Comparison of ENCODE assay signal across 17 cellular contexts in the genomic region with DNA sequence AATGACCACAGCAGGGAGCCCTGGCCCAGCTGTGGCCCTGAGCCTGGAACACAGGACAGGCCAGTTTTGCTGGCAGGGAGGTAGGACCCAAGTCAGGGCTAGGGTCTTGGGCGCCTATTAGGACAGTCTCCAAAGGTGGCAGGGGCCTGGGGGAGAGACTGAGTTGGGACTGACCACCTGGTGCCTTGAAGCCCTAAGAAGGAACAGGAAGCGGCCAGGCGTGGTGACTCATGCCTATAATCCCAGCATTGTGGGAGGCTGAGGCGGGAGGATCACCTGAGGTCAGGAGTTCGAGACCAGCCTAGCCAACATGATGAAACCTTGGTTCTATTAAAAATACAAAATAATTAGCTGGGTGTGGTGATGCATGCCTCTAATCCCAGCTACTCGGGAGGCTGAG. TPM values are rescaled to one million over a fixed set of nuclear protein-coding genes. Genes with fewer than 3 reads are reported as not detected.
DNase-seq lines count a peak whose midpoint lies in the region; ATAC-seq and TF ChIP-seq lines count a peak whose summit lies in the region.
"Had no signal": no experiment of that assay in that cellular context is flagged by ENCODE, and none has a peak within 500 bp of the region (broad histone marks: within the 10 kb centered on the region; RNA-seq: fewer than 3 reads in every experiment).

No MANE protein-coding gene starts in this region.

- no peak for DNase-seq in activated naive CD4-positive, alpha-beta T cell treated with anti-CD3 and anti-CD28 coated beads, Interleukin-2, amount 10 ng/mL, durations not matched to agents 7 days and 5 days
- DNase-seq in activated naive CD4-positive, alpha-beta T cell treated with anti-CD3 and anti-CD28 coated beads, Interleukin-2, amount 50 U/mL, for 16 hours = no peak
- DNase-seq in OCI-LY7 (ENCODE audit: low spot score) (peak; percentile 29), mesenchymal stem cell (no peak), NCI-H526 treated with DMSO at 0.1 percent for 48 hours (lab: John Stamatoyannopoulos, UW) (no peak)
- DNase-seq in stimulated activated effector memory CD8-positive, alpha-beta T cell treated with anti-CD3 and anti-CD28 coated beads, Interleukin-12 subunit alpha, Interleukin-12 subunit beta, amount 100 ng/mL, for 72 hours (ENCODE audit: low spot score in 2 of 2) = no peak
- DNase-seq in natural killer cell treated with Interleukin-12 subunit alpha and Interleukin-12 subunit beta and Interleukin-15 and Interleukin-18, amount 100 ng/mL, for 72 hours (ENCODE audit: low spot score) = no peak
- DNase-seq: ACHN; Calu3; CD4-positive, CD25-positive, alpha-beta regulatory T cell; DMS79 had no signal

- no peak overlapping the region for H4K8ac ChIP-seq in mesenchymal stem cell (ENCODE audit: low read length)

- no peaks in the 10 kb centered on the region for H3K79me1 ChIP-seq in mesenchymal stem cell (replicated peaks; ENCODE audit: low read length, poor library complexity, severe bottlenecking)

- H2BK5ac ChIP-seq in mesenchymal stem cell (ENCODE audit: low read depth, low read length, poor library complexity, severe bottlenecking) = no peak overlapping the region

- H3K4me3 ChIP-seq in OCI-LY7 (ENCODE audit: low read depth, low read length, poor library complexity, severe bottlenecking) (no peak overlapping the region), mesenchymal stem cell (ENCODE audit: insufficient read depth in 1 of 2, low read depth in 1 of 2, low read length in 2 of 2) (no peak overlapping the region)
- H3K4me3 ChIP-seq: BLaER1 treated with 17β-estradiol and CSF1 and Interleukin-3, amounts not matched to agents 10 nM and 100 nM; GM12878; GM23338; HAP-1 had no signal

- H3K4me2 ChIP-seq in OCI-LY7 (ENCODE audit: low read length) (peak overlapping the region; percentile 48; the same call in 1 of the 2 replicates), mesenchymal stem cell (ENCODE audit: low read length, poor library complexity, severe bottlenecking) (no peak overlapping the region)
- H3K4me2 ChIP-seq: GM23338 had no signal

- H3K9me2 ChIP-seq in OCI-LY7 (ENCODE audit: insufficient read depth, low read length) = no peaks in the 10 kb centered on the region

- H3K79me2 ChIP-seq in OCI-LY7 (ENCODE audit: insufficient read depth, low read depth, low read length) = no peaks in the 10 kb centered on the region

- H3K18ac ChIP-seq in mesenchymal stem cell (ENCODE audit: low read depth in 1 of 2, low read length in 2 of 2) = no peak overlapping the region

- H3K27me3 Mint-ChIP-seq in activated naive CD4-positive, alpha-beta T cell treated with anti-CD3 and anti-CD28 coated beads, Interleukin-2, amount 10 ng/mL, durations not matched to agents 7 days and 5 days = peaks cover 65% of the 10 kb centered on the region
- peaks cover 16 to 29% of the 10 kb centered on the region in 2 donors for H3K27me3 Mint-ChIP-seq in natural killer cell treated with Interleukin-12 subunit alpha and Interleukin-12 subunit beta and Interleukin-15 and Interleukin-18, amount 100 ng/mL, for 72 hours

- H3K27ac Mint-ChIP-seq in activated naive CD4-positive, alpha-beta T cell treated with anti-CD3 and anti-CD28 coated beads, Interleukin-2, amount 10 ng/mL, durations not matched to agents 7 days and 5 days = peak overlapping the region; percentile 30
- H3K27ac Mint-ChIP-seq in stimulated activated effector memory CD8-positive, alpha-beta T cell treated with anti-CD3 and anti-CD28 coated beads, Interleukin-12 subunit alpha, Interleukin-12 subunit beta, amount 100 ng/mL, for 72 hours = peak overlapping the region; percentile 37
- no peak overlapping the region for H3K27ac Mint-ChIP-seq in natural killer cell treated with Interleukin-12 subunit alpha and Interleukin-12 subunit beta and Interleukin-15 and Interleukin-18, amount 100 ng/mL, for 72 hours
- H3K27ac Mint-ChIP-seq: CD4-positive, CD25-positive, alpha-beta regulatory T cell; GM23338 had no signal

- no peaks in the 10 kb centered on the region for H3K9me3 ChIP-seq in OCI-LY7 (ENCODE audit: low read length)
- no peaks in the 10 kb centered on the region for H3K9me3 ChIP-seq in mesenchymal stem cell (ENCODE audit: control insufficient read depth, low read length)
- H3K9me3 ChIP-seq: HAP-1 had no signal

- H3K4me1 ChIP-seq in OCI-LY7 (ENCODE audit: insufficient read depth, low read length, poor library complexity, severe bottlenecking) = peaks cover 100% of the 10 kb centered on the region
- peaks cover 3% of the 10 kb centered on the region for H3K4me1 ChIP-seq in mesenchymal stem cell (ENCODE audit: control insufficient read depth, insufficient read depth, low read depth, low read length)
- H3K4me1 ChIP-seq: HAP-1 had no signal

- peak overlapping the region; percentile 31 for H4K91ac ChIP-seq in mesenchymal stem cell (ENCODE audit: low read length)

- peak overlapping the region in 1 of 2 experiments; percentile 24 for H3K4ac ChIP-seq in mesenchymal stem cell (ENCODE audit: low read depth in 1 of 2, low read length in 2 of 2)

- H3K36me3 ChIP-seq in OCI-LY7 (ENCODE audit: insufficient read depth, low read length) (no peaks in the 10 kb centered on the region), mesenchymal stem cell (ENCODE audit: control insufficient read depth in 1 of 2, insufficient read depth in 2 of 2, low read depth in 1 of 2, low read length in 2 of 2) (no peaks in the 10 kb centered on the region)
- H3K36me3 ChIP-seq: BLaER1 treated with 17β-estradiol and CSF1 and Interleukin-3, amounts not matched to agents 10 nM and 100 nM; HAP-1 had no signal

- H4K20me1 ChIP-seq in OCI-LY7 (ENCODE audit: insufficient read depth, low read length) = no peaks in the 10 kb centered on the region

- no peaks in the 10 kb centered on the region for H3K4me1 Mint-ChIP-seq in activated naive CD4-positive, alpha-beta T cell treated with anti-CD3 and anti-CD28 coated beads, Interleukin-2, amount 10 ng/mL, durations not matched to agents 7 days and 5 days
- peaks cover 14% of the 10 kb centered on the region for H3K4me1 Mint-ChIP-seq in stimulated activated effector memory CD8-positive, alpha-beta T cell treated with anti-CD3 and anti-CD28 coated beads, Interleukin-12 subunit alpha, Interleukin-12 subunit beta, amount 100 ng/mL, for 72 hours
- peaks cover 6 to 9% of the 10 kb centered on the region in 2 donors for H3K4me1 Mint-ChIP-seq in natural killer cell treated with Interleukin-12 subunit alpha and Interleukin-12 subunit beta and Interleukin-15 and Interleukin-18, amount 100 ng/mL, for 72 hours (ENCODE audit: low read depth in 2 of 2)
- H3K4me1 Mint-ChIP-seq: GM23338 had no signal

- 71% methylated on average over 4 of the region's 6 CpGs for WGBS in mesenchymal stem cell

- H3K27ac ChIP-seq in OCI-LY7 (ENCODE audit: low read depth, low read length, poor library complexity, severe bottlenecking) = peak overlapping the region; percentile 36
- H3K27ac ChIP-seq in mesenchymal stem cell (ENCODE audit: low read length, poor library complexity, severe bottlenecking) = no peak overlapping the region
- H3K27ac ChIP-seq: 22Rv1 had no signal

- H3K9me3 Mint-ChIP-seq in activated naive CD4-positive, alpha-beta T cell treated with anti-CD3 and anti-CD28 coated beads, Interleukin-2, amount 10 ng/mL, durations not matched to agents 7 days and 5 days = peaks cover 3% of the 10 kb centered on the region
- H3K9me3 Mint-ChIP-seq in stimulated activated effector memory CD8-positive, alpha-beta T cell treated with anti-CD3 and anti-CD28 coated beads, Interleukin-12 subunit alpha, Interleukin-12 subunit beta, amount 100 ng/mL, for 72 hours = no peaks in the 10 kb centered on the region
- H3K9me3 Mint-ChIP-seq in natural killer cell treated with Interleukin-12 subunit alpha and Interleukin-12 subunit beta and Interleukin-15 and Interleukin-18, amount 100 ng/mL, for 72 hours = no peaks in the 10 kb centered on the region
- H3K9me3 Mint-ChIP-seq: CD4-positive, CD25-positive, alpha-beta regulatory T cell had no signal

- H3K4me3 Mint-ChIP-seq in activated naive CD4-positive, alpha-beta T cell treated with anti-CD3 and anti-CD28 coated beads, Interleukin-2, amount 10 ng/mL, durations not matched to agents 7 days and 5 days = no peak overlapping the region
- no peak overlapping the region for H3K4me3 Mint-ChIP-seq in stimulated activated effector memory CD8-positive, alpha-beta T cell treated with anti-CD3 and anti-CD28 coated beads, Interleukin-12 subunit alpha, Interleukin-12 subunit beta, amount 100 ng/mL, for 72 hours
- H3K4me3 Mint-ChIP-seq in natural killer cell treated with Interleukin-12 subunit alpha and Interleukin-12 subunit beta and Interleukin-15 and Interleukin-18, amount 100 ng/mL, for 72 hours = no peak overlapping the region
- H3K4me3 Mint-ChIP-seq: CD4-positive, CD25-positive, alpha-beta regulatory T cell; GM23338 had no signal

- no peak overlapping the region for H2AFZ ChIP-seq in OCI-LY7 (ENCODE audit: low read length)
- no peak overlapping the region for H2AFZ ChIP-seq in mesenchymal stem cell (ENCODE audit: low read depth, low read length)
- H2AFZ ChIP-seq: GM23338 had no signal

- no peak overlapping the region for H3K23ac ChIP-seq in mesenchymal stem cell (ENCODE audit: low read length in 2 of 2)

- no peak overlapping the region for H3K9ac ChIP-seq in mesenchymal stem cell (ENCODE audit: low read length)
- H3K9ac ChIP-seq: BLaER1 treated with 17β-estradiol and CSF1 and Interleukin-3, amounts not matched to agents 10 nM and 100 nM had no signal

- no peak overlapping the region for H2BK120ac ChIP-seq in mesenchymal stem cell (ENCODE audit: low read depth, low read length)

- no peak overlapping the region for H3K14ac ChIP-seq in mesenchymal stem cell (ENCODE audit: low read length in 2 of 2)

- H2BK15ac ChIP-seq in mesenchymal stem cell (ENCODE audit: low read depth, poor library complexity, severe bottlenecking) = no peak overlapping the region

- no peaks in the 10 kb centered on the region for H3K36me3 Mint-ChIP-seq in activated naive CD4-positive, alpha-beta T cell treated with anti-CD3 and anti-CD28 coated beads, Interleukin-2, amount 10 ng/mL, durations not matched to agents 7 days and 5 days
- no peaks in the 10 kb centered on the region for H3K36me3 Mint-ChIP-seq in stimulated activated effector memory CD8-positive, alpha-beta T cell treated with anti-CD3 and anti-CD28 coated beads, Interleukin-12 subunit alpha, Interleukin-12 subunit beta, amount 100 ng/mL, for 72 hours
- no peaks in the 10 kb centered on the region for H3K36me3 Mint-ChIP-seq in natural killer cell treated with Interleukin-12 subunit alpha and Interleukin-12 subunit beta and Interleukin-15 and Interleukin-18, amount 100 ng/mL, for 72 hours
- H3K36me3 Mint-ChIP-seq: CD4-positive, CD25-positive, alpha-beta regulatory T cell had no signal

- POLR2A ChIA-PET in OCI-LY7 (lab: Charles Lee) = interaction anchor here (0.6 to 1.7 kb wide), 5 partner anchors 15 to 1087 kb away, joined by 3 to 6 read pairs (median 3); partner anchors contain the start of gene SLC6A6

- H2BK12ac ChIP-seq in mesenchymal stem cell (ENCODE audit: low read length in 2 of 2) = no peak overlapping the region

- BruUV-seq in OCI-LY7 (replicated peaks; lab: Mats Ljungman, UMichigan) = no TSS peak

- no peak overlapping the region for H2AK5ac ChIP-seq in mesenchymal stem cell (ENCODE audit: low read length, severe bottlenecking)

- intact Hi-C loops in OCI-LY7 (cut with micrococcal nuclease; ENCODE audit: unreplicated experiment) = no loop called here

- CTCF ChIA-PET in activated naive CD4-positive, alpha-beta T cell treated with anti-CD3 and anti-CD28 coated beads, Interleukin-2, amount 10 ng/mL, durations not matched to agents 7 days and 5 days (lab: Charles Lee) = interaction anchor here (0.8 to 1.3 kb wide), 2 partner anchors 75 to 85 kb away, joined by 3 to 4 read pairs; no protein-coding TSS in a partner anchor
- CTCF ChIA-PET in OCI-LY7 (lab: Charles Lee; ENCODE audit: unreplicated experiment) = no interaction called here

- no peak for ATAC-seq in stimulated activated effector memory CD8-positive, alpha-beta T cell treated with anti-CD3 and anti-CD28 coated beads, Interleukin-12 subunit alpha, Interleukin-12 subunit beta, amount 100 ng/mL, for 72 hours
- no peak for ATAC-seq in GM21360 (IDR thresholded peaks at IDR 0.05; ENCODE audit: unreplicated experiment)
- ATAC-seq in natural killer cell treated with Interleukin-12 subunit alpha and Interleukin-12 subunit beta and Interleukin-15 and Interleukin-18, amount 100 ng/mL, for 72 hours = no peak
- ATAC-seq: GM12878, GM23338 had no signal

- TF ChIP-seq CTCF in OCI-LY7 (conservative IDR thresholded peaks at IDR 0.05; ENCODE audit: low read length) = no peak

- peaks cover 0 to 34% of the 10 kb centered on the region in 2 experiments for H3K27me3 ChIP-seq in mesenchymal stem cell (ENCODE audit: control insufficient read depth in 1 of 2, insufficient read depth in 1 of 2, low read length in 2 of 2)
- H3K27me3 ChIP-seq: BLaER1 treated with 17β-estradiol and CSF1 and Interleukin-3, amounts not matched to agents 10 nM and 100 nM had no signal

RNA-seq across cellular contexts. Expression of gene SLC6A6, which starts 18.7 kb away (rescaled TPM):
- 36.7 and 43.0 TPM in 2 replicates for total RNA-seq in OCI-LY7 (2014; rRNA removed; shearing (Covaris generic))
- 44.6 and 51.8 TPM in 2 replicates for total RNA-seq in OCI-LY7 (2022)
- polyA plus RNA-seq in mesenchymal stem cell (2013, experiment 1 of 2) = 34.8 TPM
- 33.8 TPM for polyA plus RNA-seq in mesenchymal stem cell (2013, experiment 2 of 2)
- total RNA-seq in natural killer cell treated with Interleukin-12 subunit alpha and Interleukin-12 subunit beta and Interleukin-15 and Interleukin-18, amount 100 ng/mL, for 72 hours = 10 to 100 TPM; 20.4 to 56.7 TPM

Comparison
In these comparisons a context has a peak if more than half of its experiments do, and no peak if none do; other contexts are left out.
1. H3K27ac Mint-ChIP-seq: peak in activated naive CD4-positive, alpha-beta T cell treated with anti-CD3 and anti-CD28 coated beads, Interleukin-2, amount 10 ng/mL, durations not matched to agents 7 days and 5 days (single experiment) and stimulated activated effector memory CD8-positive, alpha-beta T cell treated with anti-CD3 and anti-CD28 coated beads, Interleukin-12 subunit alpha, Interleukin-12 subunit beta, amount 100 ng/mL, for 72 hours (single experiment); none in natural killer cell treated with Interleukin-12 subunit alpha and Interleukin-12 subunit beta and Interleukin-15 and Interleukin-18, amount 100 ng/mL, for 72 hours (0 of 2).